Comparison of ENCODE assay signal across 18 cellular contexts in the genomic region with DNA sequence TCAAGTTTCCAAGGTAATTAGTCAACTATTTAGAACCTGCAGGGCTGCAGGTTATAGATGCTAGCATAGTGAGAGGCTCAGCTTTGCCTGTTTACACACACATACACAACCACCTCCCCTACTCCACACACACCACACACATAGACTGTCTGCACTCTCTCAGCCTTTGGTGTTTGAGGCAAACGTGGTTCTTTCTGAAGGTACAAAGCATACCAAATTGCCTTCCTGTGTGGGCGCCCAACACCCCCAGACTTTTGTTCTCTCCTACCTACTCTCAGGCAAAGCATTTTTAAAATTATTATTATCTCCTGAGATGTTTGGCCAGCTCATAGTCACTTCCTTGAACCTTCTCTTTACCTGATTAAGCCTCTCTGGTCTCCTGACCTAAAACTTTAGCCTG. TPM values are rescaled to one million over a fixed set of nuclear protein-coding genes. Genes with fewer than 3 reads are reported as not detected.
"Had no signal": no experiment of that assay in that cellular context is flagged by ENCODE, and none has a peak within 500 bp of the region (broad histone marks: within the 10 kb centered on the region; RNA-seq: fewer than 3 reads in every experiment).

No MANE protein-coding gene starts in this region.

- H3K27me3 ChIP-seq: ascending aorta, colonic mucosa, pancreas had no signal

- H3K9me3 ChIP-seq: ascending aorta, colonic mucosa, pancreas, thoracic aorta had no signal

- ATAC-seq: pancreas had no signal

- H3K27me3 Mint-ChIP-seq: activated naive CD8-positive, alpha-beta T cell; stimulated activated naive CD8-positive, alpha-beta T cell treated with anti-CD3 and anti-CD28 coated beads, Interleukin-15, Interleukin-2, amounts not matched to agents 100 ng/mL and 50 ng/mL, for 24 hours had no signal

- H3K4me3 Mint-ChIP-seq: activated B cell treated with CpG ODN at 0.5 μM for 24 hours; activated naive CD8-positive, alpha-beta T cell; activated T-cell treated with anti-CD3 and anti-CD28 coated beads, Interleukin-2, amount 50 U/mL, for 24 hours; neural crest cell; stimulated activated naive CD8-positive, alpha-beta T cell treated with anti-CD3 and anti-CD28 coated beads, Interleukin-15, Interleukin-2, amounts not matched to agents 100 ng/mL and 50 ng/mL, for 24 hours; T-helper 1 cell treated with Interleukin-12 subunit alpha and Interleukin-12 subunit beta and Interleukin-4 antibody, amounts not matched to agents 30 μg/mL and 1 μg/mL, for 36 hours had no signal

- FAIRE-seq: frontal cortex, kidney, pancreas had no signal

- H3K4me1 ChIP-seq: ascending aorta, colonic mucosa, pancreas had no signal

- H3K36me3 Mint-ChIP-seq: activated naive CD8-positive, alpha-beta T cell had no signal

- H3K9me3 Mint-ChIP-seq: activated B cell treated with CpG ODN at 0.5 μM for 24 hours; activated T-cell treated with anti-CD3 and anti-CD28 coated beads, Interleukin-2, amount 50 U/mL, for 24 hours; neural crest cell; stimulated activated naive CD8-positive, alpha-beta T cell treated with anti-CD3 and anti-CD28 coated beads, Interleukin-15, Interleukin-2, amounts not matched to agents 100 ng/mL and 50 ng/mL, for 24 hours; T-helper 1 cell treated with Interleukin-12 subunit alpha and Interleukin-12 subunit beta and Interleukin-4 antibody, amounts not matched to agents 30 μg/mL and 1 μg/mL, for 36 hours had no signal

- H3K36me3 ChIP-seq: ascending aorta, colonic mucosa, pancreas, thoracic aorta had no signal

- DNase-seq: activated B cell treated with CpG ODN at 0.5 μM for 24 hours; activated CD4-positive, alpha-beta T cell treated with anti-CD3 and anti-CD28 coated beads, Interleukin-2, amount 50 U/mL, for 1 hour; activated gamma-delta T cell; activated T-cell treated with anti-CD3 and anti-CD28 coated beads, Interleukin-2, amount 50 U/mL, for 24 hours; colonic mucosa; kidney; pancreas; stimulated activated CD4-positive, alpha-beta T cell treated with anti-CD3 and anti-CD28 coated beads, Interleukin-4, amount 100 ng/mL, for 1 hour; stimulated activated CD8-positive, alpha-beta memory T cell treated with anti-CD3 and anti-CD28 coated beads, Interleukin-4, amount 100 ng/mL, for 48 hours had no signal

- H3K27ac ChIP-seq: ascending aorta, colonic mucosa, pancreas, thoracic aorta had no signal

- H3K27ac Mint-ChIP-seq: activated B cell treated with CpG ODN at 0.5 μM for 24 hours; activated naive CD8-positive, alpha-beta T cell; activated T-cell treated with anti-CD3 and anti-CD28 coated beads, Interleukin-2, amount 50 U/mL, for 24 hours; stimulated activated naive CD8-positive, alpha-beta T cell treated with anti-CD3 and anti-CD28 coated beads, Interleukin-15, Interleukin-2, amounts not matched to agents 100 ng/mL and 50 ng/mL, for 24 hours; T-helper 1 cell treated with Interleukin-12 subunit alpha and Interleukin-12 subunit beta and Interleukin-4 antibody, amounts not matched to agents 30 μg/mL and 1 μg/mL, for 36 hours had no signal

- H3K4me3 ChIP-seq: ascending aorta, colonic mucosa, pancreas, thoracic aorta had no signal

RNA-seq across cellular contexts. Expression of gene MYO3B, which starts 44.9 kb away (rescaled TPM):
- total RNA-seq: activated B cell treated with CpG ODN at 0.5 μM for 24 hours, ascending aorta, endothelial cell of umbilical vein, neural crest cell, thoracic aorta had no signal
- polyA plus RNA-seq: liver had no signal
